18 cellular contexts compared by ENCODE assay signal in genomic region chr5:98031926-98032325, GRCh38.
A peak's percentile ranks its signal among the peaks of the same experiment; 100 is the strongest.
DNase-seq lines count a peak whose midpoint lies in the region; ATAC-seq and TF ChIP-seq lines count a peak whose summit lies in the region.
"Had no signal": no experiment of that assay in that cellular context is flagged by ENCODE, and none has a peak within 500 bp of the region (broad histone marks: within the 10 kb centered on the region; RNA-seq: fewer than 3 reads in every experiment).

No MANE protein-coding gene starts in this region.

- DNase-seq in GM03348 (ENCODE audit: low spot score), result peak; percentile 8
- peak; percentile 92 for DNase-seq in MG63
- DNase-seq in fibroblast of gingiva (ENCODE audit: low read depth), result peak; percentile 49
- peak; percentile 53 for DNase-seq in stromal cell of bone marrow (ENCODE audit: low read depth)
- no peak for DNase-seq in hippocampal formation (lab: John Stamatoyannopoulos, UW)
- DNase-seq: Caco-2, GDM1, HCEC 1CT, Kasumi-1, NCI-H1092, NCI-H146, NCI-H2029 treated with DMSO at 0.1 percent for 48 hours, NCI-H2171 treated with DMSO at 0.1 percent for 48 hours, NCI-H69, Right ventricle myocardium superior, SW 1271 had no signal

- no peak overlapping the region for H3K4me3 ChIP-seq in MG63

- H3K27me3 ChIP-seq in MG63, result no peaks in the 10 kb centered on the region

- H3K9me3 ChIP-seq in MG63, result peaks cover 6% of the 10 kb centered on the region; the same call in 1 of the 2 replicates
- H3K9me3 ChIP-seq: Caco-2 had no signal

- ATAC-seq in GM18505 (IDR thresholded peaks at IDR 0.05; ENCODE audit: unreplicated experiment) (no peak), GM18498 (IDR thresholded peaks at IDR 0.05; ENCODE audit: unreplicated experiment) (no peak)

- H3K36me3 ChIP-seq in MG63, result no peaks in the 10 kb centered on the region

- no peak for TF ChIP-seq POLR2A in GM18505 (IDR thresholded peaks at IDR 0.05; ENCODE audit: borderline replicate concordance, extremely low read depth, insufficient read depth, insufficient read length)

Comparison
In these comparisons a context has a peak if more than half of its experiments do, and no peak if none do; other contexts are left out.
1. DNase-seq: peak in GM03348 (single experiment), MG63 (single experiment), fibroblast of gingiva (single experiment) and stromal cell of bone marrow (single experiment); none in hippocampal formation (0 of 2).